In the genomic region with DNA sequence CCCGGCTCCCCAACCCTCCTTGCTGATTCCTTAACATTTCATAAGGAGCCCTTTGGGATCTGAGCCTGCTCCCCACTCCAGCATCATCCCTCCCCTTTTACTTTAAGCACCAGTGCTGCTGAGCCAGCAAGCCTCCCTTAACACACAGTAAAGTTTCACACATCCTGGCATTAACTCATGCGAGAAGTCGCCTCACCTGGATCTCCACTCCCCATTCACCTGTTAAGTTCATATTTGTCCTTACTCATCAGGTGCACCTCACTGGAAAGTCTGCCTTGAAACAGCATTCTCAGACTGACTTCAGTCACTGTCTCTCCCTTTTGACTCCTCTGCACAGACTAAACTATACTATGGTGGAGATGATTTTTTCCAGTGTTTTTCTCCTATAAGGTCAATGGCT, we compare ENCODE assay signal across 16 cellular contexts. TPM values are rescaled to one million over a fixed set of nuclear protein-coding genes. Genes with fewer than 3 reads are reported as not detected.
DNase-seq lines count a peak whose midpoint lies in the region; ATAC-seq and TF ChIP-seq lines count a peak whose summit lies in the region.
"Had no signal": no experiment of that assay in that cellular context is flagged by ENCODE, and none has a peak within 500 bp of the region (broad histone marks: within the 10 kb centered on the region; RNA-seq: fewer than 3 reads in every experiment).

No MANE protein-coding gene starts in this region.

- H3K9me3 ChIP-seq in CD4-positive, CD25-positive, alpha-beta regulatory T cell (ENCODE audit: control insufficient read depth in 2 of 2, low read length in 2 of 2) = no peaks in the 10 kb centered on the region
- H3K9me3 ChIP-seq: BLaER1, HAP-1 had no signal

- no peak overlapping the region for H3K27ac ChIP-seq in CD4-positive, CD25-positive, alpha-beta regulatory T cell (ENCODE audit: insufficient read depth, low read length, poor library complexity, severe bottlenecking)
- no peak overlapping the region for H3K27ac ChIP-seq in dorsolateral prefrontal cortex
- H3K27ac ChIP-seq: 22Rv1, BLaER1 had no signal

- peak overlapping the region; percentile 5 to 32 (median 10) for H3K27ac Mint-ChIP-seq in CD4-positive, CD25-positive, alpha-beta regulatory T cell
- peak overlapping the region; percentile 7 for H3K27ac Mint-ChIP-seq in neural crest cell (ENCODE audit: unreplicated experiment)

- ATAC-seq in CD4-positive, CD25-positive, alpha-beta regulatory T cell (ENCODE audit: low read depth in 2 of 2) = no peak
- ATAC-seq in esophagus mucosa (peak; percentile 55), GM18858 (IDR thresholded peaks at IDR 0.05; ENCODE audit: unreplicated experiment) (no peak)

- H3K4me3 Mint-ChIP-seq in CD4-positive, CD25-positive, alpha-beta regulatory T cell = no peak overlapping the region
- no peak overlapping the region for H3K4me3 Mint-ChIP-seq in neural crest cell

- no peaks in the 10 kb centered on the region for H3K27me3 ChIP-seq in CD4-positive, CD25-positive, alpha-beta regulatory T cell (ENCODE audit: control insufficient read depth, insufficient read depth, low read length)
- no peaks in the 10 kb centered on the region for H3K27me3 ChIP-seq in dorsolateral prefrontal cortex
- H3K27me3 ChIP-seq: BLaER1 had no signal

- H3K4me3 ChIP-seq in CD4-positive, CD25-positive, alpha-beta regulatory T cell (ENCODE audit: low read depth, low read length) = no peak overlapping the region
- H3K4me3 ChIP-seq in dorsolateral prefrontal cortex = no peak overlapping the region
- H3K4me3 ChIP-seq: BLaER1, HAP-1 had no signal

- peak; percentile 39 for DNase-seq in DMS53 (lab: John Stamatoyannopoulos, UW)
- DNase-seq in DMS53 treated with DMSO at 0.1 percent for 48 hours (lab: John Stamatoyannopoulos, UW; ENCODE audit: unreplicated experiment) = no peak
- no peak for DNase-seq in CD4-positive, CD25-positive, alpha-beta regulatory T cell
- DNase-seq in neural crest cell (ENCODE audit: low read depth, low spot score) = no peak
- no peak for DNase-seq in dorsolateral prefrontal cortex
- no peak for DNase-seq in activated CD4-positive, alpha-beta T cell treated with anti-CD3 and anti-CD28 coated beads, Interleukin-2, amount 50 U/mL, for 1 hour
- DNase-seq: AML-193, Calu3, DMS 273 treated with DMSO at 0.1 percent for 48 hours, DMS79 treated with DMSO at 0.1 percent for 48 hours, EL had no signal

- peaks cover 45% of the 10 kb centered on the region for H3K36me3 Mint-ChIP-seq in CD4-positive, CD25-positive, alpha-beta regulatory T cell
- H3K36me3 Mint-ChIP-seq in neural crest cell (ENCODE audit: low read depth) = no peaks in the 10 kb centered on the region

- TF ChIP-seq CTCF in neural crest cell (conservative IDR thresholded peaks at IDR 0.05) = no peak
- no peak for TF ChIP-seq CTCF in dorsolateral prefrontal cortex (IDR thresholded peaks at IDR 0.05 in 54 of 56, conservative IDR thresholded peaks at IDR 0.05 in 2 of 56; ENCODE audit: low read depth in 1 of 56, partially characterized antibody in 56 of 56)

- peaks cover 18% of the 10 kb centered on the region for H3K4me1 ChIP-seq in CD4-positive, CD25-positive, alpha-beta regulatory T cell (ENCODE audit: control insufficient read depth, insufficient read depth, low read length, poor library complexity, severe bottlenecking)
- H3K4me1 ChIP-seq: HAP-1 had no signal

- peaks cover 55% of the 10 kb centered on the region for H3K36me3 ChIP-seq in CD4-positive, CD25-positive, alpha-beta regulatory T cell (ENCODE audit: control insufficient read depth, insufficient read depth, low read length)

- H3K4me1 Mint-ChIP-seq in CD4-positive, CD25-positive, alpha-beta regulatory T cell = peaks cover 22 to 34% (median 23%) of the 10 kb centered on the region in 4 donors
- H3K4me1 Mint-ChIP-seq in neural crest cell = no peaks in the 10 kb centered on the region

- H3K9me3 Mint-ChIP-seq in CD4-positive, CD25-positive, alpha-beta regulatory T cell = no peaks in the 10 kb centered on the region
- H3K9me3 Mint-ChIP-seq in neural crest cell = no peaks in the 10 kb centered on the region

- intact Hi-C loops in dorsolateral prefrontal cortex (cut with DNase I) = no loop called here

- H3K27me3 Mint-ChIP-seq in CD4-positive, CD25-positive, alpha-beta regulatory T cell = no peaks in the 10 kb centered on the region
- no peaks in the 10 kb centered on the region for H3K27me3 Mint-ChIP-seq in neural crest cell (ENCODE audit: low read depth)

RNA-seq across cellular contexts. Expression of gene MAP7, which starts 47.8 kb away (rescaled TPM):
- total RNA-seq in CD4-positive, CD25-positive, alpha-beta regulatory T cell = 0.72 TPM
- polyA plus RNA-seq in CD4-positive, CD25-positive, alpha-beta regulatory T cell = under 1 TPM; 0.06 to 0.25 (median 0.16) TPM
- 29.9 TPM for total RNA-seq in esophagus mucosa
- total RNA-seq in neural crest cell = 1.3 and 1.4 TPM in 2 replicates
- total RNA-seq in dorsolateral prefrontal cortex = 100 to 1,000 TPM in 67 of 120 experiments, 10 to 100 TPM in 53; 56.8 to 230 (median 104) TPM

Comparison
In these comparisons a context has a peak if more than half of its experiments do, and no peak if none do; other contexts are left out.
1. RNA of gene MAP7, which starts 47.8 kb away (total RNA-seq): 56.8 to 230 TPM in dorsolateral prefrontal cortex and 29.9 TPM in esophagus mucosa (single experiment); 1.3 to 1.4 TPM in neural crest cell and 0.72 TPM in CD4-positive, CD25-positive, alpha-beta regulatory T cell (single experiment); every median in the first group is over 10 times any median in the second.